ENCODE assay signal across 19 cellular contexts in the genomic region with DNA sequence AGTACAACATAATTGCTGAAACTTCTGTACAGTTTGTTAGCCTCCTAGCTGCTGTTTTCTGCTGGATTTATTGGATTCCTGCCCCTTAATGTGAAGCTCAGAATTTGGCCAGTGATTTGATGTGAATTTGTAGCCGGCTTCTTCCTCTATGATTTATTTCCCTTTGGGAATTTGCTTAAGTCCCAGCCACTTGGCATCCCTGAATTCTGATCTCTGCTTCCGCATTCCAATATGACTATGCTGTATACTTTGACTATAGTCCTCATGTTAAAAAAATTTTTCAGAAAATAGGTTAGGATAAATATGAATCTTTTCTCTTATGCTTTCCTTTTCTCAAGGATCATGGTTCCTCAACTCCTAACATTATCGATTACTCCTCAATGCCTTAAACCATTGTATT. TPM values are rescaled to one million over a fixed set of nuclear protein-coding genes. Genes with fewer than 3 reads are reported as not detected.
A peak's percentile ranks its signal among the peaks of the same experiment; 100 is the strongest.
DNase-seq lines count a peak whose midpoint lies in the region; FAIRE-seq and TF ChIP-seq lines count a peak whose summit lies in the region.
"Had no signal": no experiment of that assay in that cellular context is flagged by ENCODE, and none has a peak within 500 bp of the region (broad histone marks: within the 10 kb centered on the region; RNA-seq: fewer than 3 reads in every experiment).

No MANE protein-coding gene starts in this region.

- TF ChIP-seq CTCF in AG09309 (IDR thresholded peaks at IDR 0.05; ENCODE audit: control insufficient read depth, insufficient read depth, low read depth, low read length, missing control alignments) (no peak), thyroid gland (IDR thresholded peaks at IDR 0.05) (no peak)

- H3K4me3 ChIP-seq in AG09309 (ENCODE audit: control insufficient read depth, low read depth, low read length) (no peak overlapping the region), MG63 (no peak overlapping the region), thyroid gland (replicated peaks in 1 of 3) (no peak overlapping the region)
- H3K4me3 ChIP-seq: SK-N-MC had no signal

- H3K27me3 ChIP-seq in MG63: no peaks in the 10 kb centered on the region
- H3K27me3 ChIP-seq in thyroid gland: no peaks in the 10 kb centered on the region

- no peaks in the 10 kb centered on the region; the same call in 1 of the 2 replicates for H3K9me3 ChIP-seq in MG63
- H3K9me3 ChIP-seq in thyroid gland: no peaks in the 10 kb centered on the region

- H3K36me3 ChIP-seq in MG63 (no peaks in the 10 kb centered on the region), thyroid gland (no peaks in the 10 kb centered on the region)

- intact Hi-C loops in thyroid gland (cut with DNase I): no loop called here

- peak; percentile 7 for DNase-seq in AG09309 (ENCODE audit: low read depth)
- peak; percentile 17 for DNase-seq in GM04503 (ENCODE audit: low read depth)
- peak; percentile 60 for DNase-seq in MG63
- peak; percentile 36 for DNase-seq in hepatic stellate cell (ENCODE audit: low spot score)
- no peak for DNase-seq in cerebellar nuclear complex (lab: John Stamatoyannopoulos, UW)
- no peak for DNase-seq in thyroid gland
- DNase-seq in GM19239 (ENCODE audit: insufficient read length, low spot score): no peak
- DNase-seq: C1 segment of cervical spinal cord; CD8-positive, alpha-beta memory T cell; DMS53; GOT3; KG1; NCI-H1048; NCI-H146; NCI-H2081; NCI-H2171 treated with DMSO at 0.1 percent for 48 hours; SHP77; T-helper 1 cell had no signal

- no peak for TF ChIP-seq POLR2A in thyroid gland (IDR thresholded peaks at IDR 0.05)

- H3K4me1 ChIP-seq in thyroid gland: no peaks in the 10 kb centered on the region

- no peak for FAIRE-seq in GM19239 (lab: Jason Lieb, UNC)

- 89 to 94% methylated on average over 3 of the region's 3 CpGs for WGBS in thyroid gland, 2 donors

- H3K27ac ChIP-seq in thyroid gland: no peak overlapping the region
- H3K27ac ChIP-seq: SK-N-MC had no signal

RNA-seq across cellular contexts. Expression of a gene that starts 12.4 kb away (rescaled TPM):
- 6.9 and 9.4 TPM in 2 replicates for total RNA-seq in MG63 (2014; rRNA removed; shearing (Covaris generic); ENCODE audit: low replicate concordance)
- total RNA-seq in thyroid gland: 10 to 100 TPM in 2 of 4 donors, 1 to 10 TPM in 2; 8.7 to 16.5 (median 9.6) TPM

Comparison
In these comparisons a context has a peak if more than half of its experiments do, and no peak if none do; other contexts are left out.
1. DNase-seq: peak in AG09309 (single experiment), GM04503 (single experiment), MG63 (single experiment) and hepatic stellate cell (single experiment); none in cerebellar nuclear complex (0 of 2), thyroid gland (0 of 2) and GM19239 (single experiment).